ENCODE assay signal across 5 cellular contexts in the genomic region with DNA sequence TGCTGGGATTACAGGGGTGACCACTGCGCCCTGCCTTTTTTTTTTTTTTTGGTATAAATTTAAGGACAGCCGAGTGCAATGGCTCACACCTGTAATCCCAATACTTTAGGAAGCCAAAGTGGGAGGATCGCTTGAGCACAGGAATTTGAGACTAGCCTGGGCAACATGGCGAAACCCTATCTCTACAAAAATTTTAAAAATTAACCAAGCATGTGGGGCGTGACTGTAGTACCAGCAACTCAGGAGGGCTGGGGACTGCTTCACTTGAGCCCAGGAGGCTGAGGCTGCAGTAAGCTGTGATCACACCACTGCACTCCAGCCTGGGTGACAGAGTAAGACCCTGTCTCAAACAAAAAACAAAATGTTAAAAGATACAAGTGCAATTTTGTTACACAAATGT.
"Had no signal": no experiment of that assay in that cellular context is flagged by ENCODE, and none has a peak within 500 bp of the region (broad histone marks: within the 10 kb centered on the region; RNA-seq: fewer than 3 reads in every experiment).

No MANE protein-coding gene starts in this region.

- H3K4me3 ChIP-seq: GM23338, K562 had no signal

- H3K4me2 ChIP-seq: GM23338 had no signal

- DNase-seq: H9, HCEC 1CT, IMR-90 had no signal

- H2AFZ ChIP-seq: GM23338 had no signal
